ENCODE assay signal across 16 cellular contexts in genomic region chr12:54030889-54031860, GRCh38. TPM values are rescaled to one million over a fixed set of nuclear protein-coding genes. Genes with fewer than 3 reads are reported as not detected.
DNase-seq lines count a peak whose midpoint lies in the region; ATAC-seq and TF ChIP-seq lines count a peak whose summit lies in the region.
"Had no signal": no experiment of that assay in that cellular context is flagged by ENCODE, and none has a peak within 500 bp of the region (broad histone marks: within the 10 kb centered on the region; RNA-seq: fewer than 3 reads in every experiment).

No MANE protein-coding gene starts in this region.

- TF ChIP-seq CTCF in AG04449 (IDR thresholded peaks at IDR 0.05; ENCODE audit: insufficient read depth, low read length, missing control alignments): no peak
- no peak for TF ChIP-seq CTCF in fibroblast of mammary gland (conservative IDR thresholded peaks at IDR 0.05; ENCODE audit: control insufficient read depth, insufficient read depth, low read depth, low read length)

- H3K18ac ChIP-seq in neuronal stem cell (ENCODE audit: low read length): no peak overlapping the region

- H3K27ac ChIP-seq in SK-N-MC (peak overlapping the region; percentile 78), neuronal stem cell (replicated peaks; ENCODE audit: low read length) (no peak overlapping the region)
- H3K27ac ChIP-seq: transverse colon, VCaP had no signal

- no peaks in the 10 kb centered on the region for H3K79me1 ChIP-seq in neuronal stem cell (ENCODE audit: low read depth, low read length)

- no peak overlapping the region for H2BK5ac ChIP-seq in neuronal stem cell (ENCODE audit: low read length)

- no peak overlapping the region for H3K23ac ChIP-seq in neuronal stem cell (ENCODE audit: low read depth, low read length, poor library complexity)

- DNase-seq in AG04449 (ENCODE audit: low read depth, low spot score): no peak
- DNase-seq in SK-N-MC (ENCODE audit: low read depth, low spot score): no peak
- DNase-seq in fibroblast of mammary gland (ENCODE audit: low read depth): peak; percentile 94
- no peak for DNase-seq in neuronal stem cell (ENCODE audit: low spot score)
- no peak for DNase-seq in NCI-H1694 (lab: John Stamatoyannopoulos, UW)
- DNase-seq in OCI-M2 (lab: John Stamatoyannopoulos, UW; ENCODE audit: unreplicated experiment): no peak
- DNase-seq in activated CD4-positive, alpha-beta T cell treated with anti-CD3 and anti-CD28 coated beads for 4 hours: no peak
- DNase-seq: activated T-cell treated with anti-CD3 and anti-CD28 coated beads, Interleukin-2, amount 50 U/mL, for 1 hour; DMS79 treated with DMSO at 0.1 percent for 48 hours; NCI-H446; transverse colon had no signal

- no CpG with 5 or more reads among the region's 62 CpGs for WGBS in neuronal stem cell (ENCODE audit: extremely low coverage in 2 of 2, insufficient read length in 2 of 2, insufficient replicate concordance in 1 of 2), 2 donors

- H3K4me2 ChIP-seq in neuronal stem cell (ENCODE audit: insufficient read depth, low read length, poor library complexity, severe bottlenecking): no peak overlapping the region

- peak overlapping the region; percentile 63 for H3K14ac ChIP-seq in neuronal stem cell (ENCODE audit: low read length)

- H3K9ac ChIP-seq in SK-N-MC (ENCODE audit: insufficient read length) (peak overlapping the region; percentile 56), neuronal stem cell (ENCODE audit: low read depth, low read length, poor library complexity) (no peak overlapping the region)

- H4K91ac ChIP-seq in neuronal stem cell (ENCODE audit: low read depth, low read length, poor library complexity): no peak overlapping the region

- peak overlapping the region; percentile 34 for H3K4me3 ChIP-seq in AG04449 (ENCODE audit: low read depth, low read length)
- peak overlapping the region; percentile 60 for H3K4me3 ChIP-seq in SK-N-MC
- H3K4me3 ChIP-seq in fibroblast of mammary gland (ENCODE audit: control insufficient read depth, low read depth, low read length): peak overlapping the region; percentile 71
- H3K4me3 ChIP-seq in neuronal stem cell (ENCODE audit: low read length in 2 of 2): no peak overlapping the region
- H3K4me3 ChIP-seq: transverse colon had no signal

- no peak overlapping the region for H2AK5ac ChIP-seq in neuronal stem cell (ENCODE audit: low read depth, low read length)

- H2AFZ ChIP-seq in neuronal stem cell (ENCODE audit: low read length): peak overlapping the region; percentile 72

- CTCF ChIA-PET in AG04449 (lab: Yijun Ruan, JAX): interaction anchor here (1.0 to 23.4 kb wide), 19 partner anchors 9 to 285 kb away, joined by 3 to 908 read pairs (median 12); partner anchors contain the start of genes HOXC10, HOXC4, HOXC8 and HOXC9

- POLR2A ChIA-PET in AG04449 (lab: Yijun Ruan, JAX): interaction anchor here (0.7 to 5.0 kb wide), 8 partner anchors 14 to 170 kb away, joined by 3 to 34 read pairs (median 4); partner anchors contain the start of genes HOXC10, HOXC8 and HOXC9

- H3K9me3 ChIP-seq in SK-N-MC (ENCODE audit: low read depth, low read length) (no peaks in the 10 kb centered on the region), neuronal stem cell (replicated peaks in 1 of 2; ENCODE audit: control insufficient read depth in 2 of 2, insufficient read depth in 1 of 2, low read depth in 1 of 2, low read length in 2 of 2) (peaks cover 4 to 5% of the 10 kb centered on the region in 2 donors)

- H2BK120ac ChIP-seq in neuronal stem cell (ENCODE audit: low read depth, low read length): no peak overlapping the region

- no peak overlapping the region for H2BK15ac ChIP-seq in neuronal stem cell (ENCODE audit: low read length)

- ATAC-seq in HG02763 (IDR thresholded peaks at IDR 0.05; ENCODE audit: unreplicated experiment): no peak
- ATAC-seq: esophagus mucosa, Right ventricle myocardium inferior had no signal

- peaks cover 65 to 99% (median 97%) of the 10 kb centered on the region in 3 experiments for H3K27me3 ChIP-seq in neuronal stem cell (ENCODE audit: control insufficient read depth in 3 of 3, insufficient read depth in 3 of 3, low read depth in 1 of 3, low read length in 3 of 3)

- no peak overlapping the region for H2BK12ac ChIP-seq in neuronal stem cell (ENCODE audit: low read length)

- H4K8ac ChIP-seq in neuronal stem cell (ENCODE audit: low read depth, low read length): no peak overlapping the region

- no peak overlapping the region for H3K4ac ChIP-seq in neuronal stem cell (ENCODE audit: low read length)

- H3K36me3 ChIP-seq in SK-N-MC (ENCODE audit: insufficient read depth, low read length): peaks cover 12% of the 10 kb centered on the region
- H3K36me3 ChIP-seq in neuronal stem cell (replicated peaks in 1 of 2; ENCODE audit: control insufficient read depth in 2 of 2, insufficient read depth in 2 of 2, low read length in 2 of 2): no peaks in the 10 kb centered on the region
- H3K36me3 ChIP-seq: transverse colon had no signal

- no peaks in the 10 kb centered on the region for H3K4me1 ChIP-seq in neuronal stem cell (ENCODE audit: control insufficient read depth in 2 of 2, insufficient read depth in 1 of 2, low read depth in 1 of 2, low read length in 2 of 2)

RNA-seq across cellular contexts. Expression of gene HOXC5, which starts 1.7 kb away (rescaled TPM):
- polyA plus RNA-seq in neuronal stem cell (2013, experiment 1 of 2): not detected
- polyA plus RNA-seq in neuronal stem cell (2013, experiment 2 of 2): not detected
- polyA plus RNA-seq: liver had no signal

RNA-seq across cellular contexts. Expression of gene HOXC6, which starts 2.9 kb away (rescaled TPM):
- polyA plus RNA-seq in neuronal stem cell (2013, experiment 1 of 2): not detected
- not detected for polyA plus RNA-seq in neuronal stem cell (2013, experiment 2 of 2)
- polyA plus RNA-seq: liver had no signal

RNA-seq across cellular contexts. Expression of gene HOXC8, which starts 22.4 kb away (rescaled TPM):
- polyA plus RNA-seq in neuronal stem cell (2013, experiment 1 of 2): not detected
- polyA plus RNA-seq in neuronal stem cell (2013, experiment 2 of 2): not detected
- polyA plus RNA-seq: liver had no signal

RNA-seq across cellular contexts. Expression of gene HOXC4, which starts 22.5 kb away (rescaled TPM):
- not detected for polyA plus RNA-seq in neuronal stem cell (2013, experiment 1 of 2)
- not detected for polyA plus RNA-seq in neuronal stem cell (2013, experiment 2 of 2)

RNA-seq across cellular contexts. Expression of gene HOXC9, which starts 31.2 kb away (rescaled TPM):
- not detected for polyA plus RNA-seq in neuronal stem cell (2013, experiment 1 of 2)
- polyA plus RNA-seq in neuronal stem cell (2013, experiment 2 of 2): not detected
- polyA plus RNA-seq: liver had no signal

Comparison
In these comparisons a context has a peak if more than half of its experiments do, and no peak if none do; other contexts are left out.
1. H3K4me3 ChIP-seq: peak in AG04449 (single experiment), SK-N-MC (single experiment) and fibroblast of mammary gland (single experiment); none in neuronal stem cell (0 of 2).